8 cellular contexts compared by ENCODE assay signal in genomic region chr1:224245188-224245587, GRCh38.
A peak's percentile ranks its signal among the peaks of the same experiment; 100 is the strongest.
DNase-seq lines count a peak whose midpoint lies in the region; ATAC-seq and TF ChIP-seq lines count a peak whose summit lies in the region.

No MANE protein-coding gene starts in this region.

- H3K27ac Mint-ChIP-seq in nephron progenitor cell, result peak overlapping the region; percentile 97

- DNase-seq in A172 (ENCODE audit: low spot score), result peak; percentile 56
- DNase-seq in OCI-M1 (lab: John Stamatoyannopoulos, UW), result peak; percentile 78
- peak; percentile 98 for DNase-seq in dermis blood vessel endothelial cell
- no peak for DNase-seq in nephron progenitor cell
- no peak for DNase-seq in NCI-H345 (lab: John Stamatoyannopoulos, UW)
- no peak for DNase-seq in posterior vena cava (ENCODE audit: low spot score)
- no peak for DNase-seq in islet precursor cell

- peaks cover 51% of the 10 kb centered on the region for H3K36me3 Mint-ChIP-seq in nephron progenitor cell (ENCODE audit: low read depth)

- peak; percentile 81 for ATAC-seq in GM21447 (IDR thresholded peaks at IDR 0.05; ENCODE audit: unreplicated experiment)

- H3K27me3 Mint-ChIP-seq in nephron progenitor cell (ENCODE audit: low read depth, poor library complexity), result no peaks in the 10 kb centered on the region

- no peaks in the 10 kb centered on the region for H3K9me3 Mint-ChIP-seq in nephron progenitor cell

- H3K4me3 Mint-ChIP-seq in nephron progenitor cell, result no peak overlapping the region

- no peak for TF ChIP-seq CTCF in nephron progenitor cell (IDR thresholded peaks at IDR 0.05)

- peaks cover 6% of the 10 kb centered on the region for H3K4me1 Mint-ChIP-seq in nephron progenitor cell

- intact Hi-C loops in posterior vena cava (cut with DNase I), result no loop called here

Comparison
In these comparisons a context has a peak if more than half of its experiments do, and no peak if none do; other contexts are left out.
1. DNase-seq: peak in A172 (single experiment), OCI-M1 (single experiment) and dermis blood vessel endothelial cell (single experiment); none in nephron progenitor cell (single experiment), NCI-H345 (single experiment), posterior vena cava (single experiment) and islet precursor cell (single experiment).